In genomic region chr9:129458155-129458661, GRCh38 we compare ENCODE assay signal across 8 cellular contexts.
DNase-seq lines count a peak whose midpoint lies in the region; ATAC-seq and TF ChIP-seq lines count a peak whose summit lies in the region.

No MANE protein-coding gene starts in this region.

- H3K4me1 Mint-ChIP-seq in CD14-positive monocyte, result peaks cover 38% of the 10 kb centered on the region
- H3K4me1 Mint-ChIP-seq in chondrocyte (ENCODE audit: low read depth), result peaks cover 47% of the 10 kb centered on the region

- POLR2A ChIA-PET in HCT116 (lab: Charles Lee), result interaction anchor here (1.0 to 1.3 kb wide), 3 partner anchors 25 to 36 kb away, joined by 3 to 4 read pairs (median 3); no protein-coding TSS in a partner anchor

- TF ChIP-seq POLR2A in HCT116 (IDR thresholded peaks at IDR 0.05; ENCODE audit: borderline replicate concordance, extremely low read depth, insufficient read depth, insufficient read length), result no peak

- ATAC-seq in HCT116, result no peak
- no peak for ATAC-seq in HG03139 (IDR thresholded peaks at IDR 0.05; ENCODE audit: unreplicated experiment)
- no peak for ATAC-seq in GM18867 (IDR thresholded peaks at IDR 0.05; ENCODE audit: unreplicated experiment)

- H3K27me3 ChIP-seq in HCT116 (ENCODE audit: insufficient read depth, low read length) (no peaks in the 10 kb centered on the region), neural cell (ENCODE audit: insufficient read depth, low read depth, low read length) (no peaks in the 10 kb centered on the region)

- H3K9ac ChIP-seq in HCT116 (ENCODE audit: low read length) (peak overlapping the region; percentile 75), neural cell (ENCODE audit: low read length) (peak overlapping the region; percentile 97)

- H3K79me2 ChIP-seq in HCT116 (ENCODE audit: insufficient read depth, low read length) (no peaks in the 10 kb centered on the region), neural cell (replicated peaks; ENCODE audit: insufficient read depth, low read length) (no peaks in the 10 kb centered on the region)

- TF ChIP-seq CTCF in CD14-positive monocyte (IDR thresholded peaks at IDR 0.05) (no peak), HCT116 (IDR thresholded peaks at IDR 0.05 in 2 of 3, conservative IDR thresholded peaks at IDR 0.05 in 1 of 3; ENCODE audit: borderline replicate concordance in 1 of 3, insufficient read depth in 1 of 3, low read depth in 2 of 3, low read length in 2 of 3) (no peak), chondrocyte (IDR thresholded peaks at IDR 0.05) (no peak), neural cell (IDR thresholded peaks at IDR 0.05; ENCODE audit: poor library complexity, severe bottlenecking) (no peak)

- H3K36me3 ChIP-seq in HCT116 (ENCODE audit: control insufficient read depth in 1 of 2, insufficient read depth in 2 of 2, low read length in 2 of 2) (no peaks in the 10 kb centered on the region), neural cell (ENCODE audit: insufficient read depth, low read length) (no peaks in the 10 kb centered on the region)

- H3K27ac Mint-ChIP-seq in CD14-positive monocyte, result peak overlapping the region; percentile 73 to 99 (median 88)
- peak overlapping the region; percentile 22 for H3K27ac Mint-ChIP-seq in chondrocyte (ENCODE audit: unreplicated experiment)

- H3K4me3 ChIP-seq in HCT116 (replicated peaks in 1 of 2; ENCODE audit: low read depth in 1 of 2, low read length in 2 of 2), result no peak overlapping the region
- no peak overlapping the region for H3K4me3 ChIP-seq in neural cell (ENCODE audit: low read length)

- no peaks in the 10 kb centered on the region for H3K9me3 ChIP-seq in HCT116 (ENCODE audit: control insufficient read depth in 1 of 2, insufficient read depth in 1 of 2, low read depth in 1 of 2, low read length in 2 of 2)
- H3K9me3 ChIP-seq in neural cell (ENCODE audit: low read length), result no peaks in the 10 kb centered on the region

- no peaks in the 10 kb centered on the region for H3F3A ChIP-seq in neural cell (ENCODE audit: insufficient read depth, low read length, poor library complexity, severe bottlenecking)

- TF ChIP-seq RAD21 in HCT116 (IDR thresholded peaks at IDR 0.05; ENCODE audit: low read depth), result no peak
- TF ChIP-seq RAD21 in neural cell (conservative IDR thresholded peaks at IDR 0.05), result no peak

- H3K9me2 ChIP-seq in HCT116 (ENCODE audit: insufficient read depth) (no peaks in the 10 kb centered on the region), neural cell (ENCODE audit: insufficient read depth, low read length) (no peaks in the 10 kb centered on the region)

- RAD21 ChIA-PET in HCT116 (lab: Charles Lee; ENCODE audit: low non-redundant PET in 1 of 2, low total read pairs in 2 of 2, uncharacterized antibody in 2 of 2, unreplicated experiment in 2 of 2), result interaction anchor here in 1 of 2 experiments (1.5 kb wide), 1 partner anchor 105 kb away, joined by 3 read pairs; no protein-coding TSS in a partner anchor

- H4K20me1 ChIP-seq in HCT116 (ENCODE audit: insufficient read depth) (no peaks in the 10 kb centered on the region), neural cell (ENCODE audit: insufficient read depth) (no peaks in the 10 kb centered on the region)

- H2AFZ ChIP-seq in HCT116 (ENCODE audit: low read depth, low read length, poor library complexity, severe bottlenecking) (no peak overlapping the region), neural cell (ENCODE audit: low read depth, low read length) (no peak overlapping the region)

- H3K9me3 Mint-ChIP-seq in CD14-positive monocyte (peaks cover 0 to 2% (median 0%) of the 10 kb centered on the region in 7 donors), chondrocyte (ENCODE audit: low read depth) (no peaks in the 10 kb centered on the region)

- H3K27ac ChIP-seq in HCT116 (ENCODE audit: low read depth, low read length) (peak overlapping the region; percentile 73; the same call in 1 of the 2 replicates), neural cell (ENCODE audit: low read length) (peak overlapping the region; percentile 100)

- no TSS peak for BruUV-seq in HCT116 (replicated peaks; lab: Mats Ljungman, UMichigan)

- H3K4me3 Mint-ChIP-seq in CD14-positive monocyte (peak overlapping the region; percentile 34 to 62), chondrocyte (ENCODE audit: unreplicated experiment) (no peak overlapping the region)

- TF ChIP-seq EP300 in neural cell (conservative IDR thresholded peaks at IDR 0.05; ENCODE audit: poor library complexity, severe bottlenecking), result no peak

- H3K36me3 Mint-ChIP-seq in CD14-positive monocyte, result no peaks in the 10 kb centered on the region
- H3K36me3 Mint-ChIP-seq in chondrocyte (ENCODE audit: low read depth), result no peaks in the 10 kb centered on the region

- H3K27me3 Mint-ChIP-seq in CD14-positive monocyte (ENCODE audit: low read depth in 3 of 3), result peaks cover 0 to 6% (median 3%) of the 10 kb centered on the region in 3 donors
- H3K27me3 Mint-ChIP-seq in chondrocyte (ENCODE audit: low read depth), result no peaks in the 10 kb centered on the region

- CTCF ChIA-PET in HCT116 (lab: Charles Lee), result no interaction called here

- H3K4me2 ChIP-seq in HCT116 (ENCODE audit: low read length) (peak overlapping the region; percentile 90), neural cell (ENCODE audit: low read length) (no peak overlapping the region)

- DNase-seq in CD14-positive monocyte (ENCODE audit: low spot score) (no peak), HCT116 (ENCODE audit: low read depth, low spot score) (no peak), T follicular helper cell (ENCODE audit: low read depth) (peak; percentile 51), chondrocyte (ENCODE audit: low spot score) (no peak), NCI-H774 (lab: John Stamatoyannopoulos, UW) (no peak)

- intact Hi-C loops in CD14-positive monocyte (cut with micrococcal nuclease) (loop anchor here (2.0 to 5.0 kb wide), 2 partner anchors 36 to 43 kb away; no protein-coding TSS in a partner anchor), HCT116 (cut with micrococcal nuclease) (no loop called here)

- peaks cover 49 to 56% of the 10 kb centered on the region in 2 experiments for H3K4me1 ChIP-seq in HCT116 (ENCODE audit: control insufficient read depth in 1 of 2, insufficient read depth in 2 of 2, low read length in 2 of 2)

TF ChIP-seq in HCT116, 20 proteins besides CTCF, POLR2A, EP300 and RAD21 (continues in another document):
- TF ChIP-seq POLR2AphosphoS5 (IDR thresholded peaks at IDR 0.05; ENCODE audit: low read depth, low read length) (no peak), EZH2phosphoT487 (IDR thresholded peaks at IDR 0.05; ENCODE audit: borderline replicate concordance) (no peak), FOSL1 (IDR thresholded peaks at IDR 0.05; ENCODE audit: low read depth) (no peak), TCF7L2 (IDR thresholded peaks at IDR 0.05; ENCODE audit: borderline replicate concordance, extremely low read depth, insufficient read depth, insufficient read length) (no peak), SRF (IDR thresholded peaks at IDR 0.05; ENCODE audit: low read depth) (no peak)
- TF ChIP-seq, protein P1, sequence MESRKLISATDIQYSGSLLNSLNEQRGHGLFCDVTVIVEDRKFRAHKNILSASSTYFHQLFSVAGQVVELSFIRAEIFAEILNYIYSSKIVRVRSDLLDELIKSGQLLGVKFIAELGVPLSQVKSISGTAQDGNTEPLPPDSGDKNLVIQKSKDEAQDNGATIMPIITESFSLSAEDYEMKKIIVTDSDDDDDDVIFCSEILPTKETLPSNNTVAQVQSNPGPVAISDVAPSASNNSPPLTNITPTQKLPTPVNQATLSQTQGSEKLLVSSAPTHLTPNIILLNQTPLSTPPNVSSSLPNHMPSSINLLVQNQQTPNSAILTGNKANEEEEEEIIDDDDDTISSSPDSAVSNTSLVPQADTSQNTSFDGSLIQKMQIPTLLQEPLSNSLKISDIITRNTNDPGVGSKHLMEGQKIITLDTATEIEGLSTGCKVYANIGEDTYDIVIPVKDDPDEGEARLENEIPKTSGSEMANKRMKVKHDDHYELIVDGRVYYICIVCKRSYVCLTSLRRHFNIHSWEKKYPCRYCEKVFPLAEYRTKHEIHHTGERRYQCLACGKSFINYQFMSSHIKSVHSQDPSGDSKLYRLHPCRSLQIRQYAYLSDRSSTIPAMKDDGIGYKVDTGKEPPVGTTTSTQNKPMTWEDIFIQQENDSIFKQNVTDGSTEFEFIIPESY (IDR thresholded peaks at IDR 0.05; ENCODE audit: extremely low read depth, insufficient replicate concordance, low read length), result no peak

TF ChIP-seq in neural cell, 6 proteins besides CTCF, POLR2A, EP300 and RAD21:
- TF ChIP-seq EZH2 (IDR thresholded peaks at IDR 0.05; ENCODE audit: borderline replicate concordance, insufficient read depth, low read length, poor library complexity, severe bottlenecking) (no peak), MXI1 (conservative IDR thresholded peaks at IDR 0.05; ENCODE audit: poor library complexity, severe bottlenecking) (no peak), SMC3 (conservative IDR thresholded peaks at IDR 0.05; ENCODE audit: poor library complexity) (no peak), TAF1 (IDR thresholded peaks at IDR 0.05; ENCODE audit: low read depth) (no peak), POLR2AphosphoS5 (IDR thresholded peaks at IDR 0.05) (no peak)
- TF ChIP-seq, protein P2, sequence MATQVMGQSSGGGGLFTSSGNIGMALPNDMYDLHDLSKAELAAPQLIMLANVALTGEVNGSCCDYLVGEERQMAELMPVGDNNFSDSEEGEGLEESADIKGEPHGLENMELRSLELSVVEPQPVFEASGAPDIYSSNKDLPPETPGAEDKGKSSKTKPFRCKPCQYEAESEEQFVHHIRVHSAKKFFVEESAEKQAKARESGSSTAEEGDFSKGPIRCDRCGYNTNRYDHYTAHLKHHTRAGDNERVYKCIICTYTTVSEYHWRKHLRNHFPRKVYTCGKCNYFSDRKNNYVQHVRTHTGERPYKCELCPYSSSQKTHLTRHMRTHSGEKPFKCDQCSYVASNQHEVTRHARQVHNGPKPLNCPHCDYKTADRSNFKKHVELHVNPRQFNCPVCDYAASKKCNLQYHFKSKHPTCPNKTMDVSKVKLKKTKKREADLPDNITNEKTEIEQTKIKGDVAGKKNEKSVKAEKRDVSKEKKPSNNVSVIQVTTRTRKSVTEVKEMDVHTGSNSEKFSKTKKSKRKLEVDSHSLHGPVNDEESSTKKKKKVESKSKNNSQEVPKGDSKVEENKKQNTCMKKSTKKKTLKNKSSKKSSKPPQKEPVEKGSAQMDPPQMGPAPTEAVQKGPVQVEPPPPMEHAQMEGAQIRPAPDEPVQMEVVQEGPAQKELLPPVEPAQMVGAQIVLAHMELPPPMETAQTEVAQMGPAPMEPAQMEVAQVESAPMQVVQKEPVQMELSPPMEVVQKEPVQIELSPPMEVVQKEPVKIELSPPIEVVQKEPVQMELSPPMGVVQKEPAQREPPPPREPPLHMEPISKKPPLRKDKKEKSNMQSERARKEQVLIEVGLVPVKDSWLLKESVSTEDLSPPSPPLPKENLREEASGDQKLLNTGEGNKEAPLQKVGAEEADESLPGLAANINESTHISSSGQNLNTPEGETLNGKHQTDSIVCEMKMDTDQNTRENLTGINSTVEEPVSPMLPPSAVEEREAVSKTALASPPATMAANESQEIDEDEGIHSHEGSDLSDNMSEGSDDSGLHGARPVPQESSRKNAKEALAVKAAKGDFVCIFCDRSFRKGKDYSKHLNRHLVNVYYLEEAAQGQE (IDR thresholded peaks at IDR 0.05; ENCODE audit: borderline replicate concordance), result no peak
